In the genomic region with DNA sequence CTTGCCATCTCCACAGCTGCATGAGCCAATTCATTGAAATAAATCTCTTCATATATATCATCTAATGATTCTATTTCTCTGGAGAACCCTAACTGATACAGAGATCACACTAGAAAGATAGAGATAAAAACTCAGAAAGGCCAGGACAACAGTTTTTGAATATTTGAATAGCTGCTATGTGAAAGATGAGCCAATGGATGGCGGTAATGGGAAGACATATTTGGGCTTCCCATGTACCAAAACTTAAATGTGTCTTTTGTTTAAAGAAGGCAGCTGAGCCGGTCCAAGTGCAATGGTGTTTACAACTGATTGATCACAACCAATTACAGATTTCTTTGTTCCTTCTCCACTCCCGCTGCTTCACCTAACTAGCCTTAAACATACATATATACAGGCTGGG, we compare ENCODE assay signal across 19 cellular contexts. TPM values are rescaled to one million over a fixed set of nuclear protein-coding genes. Genes with fewer than 3 reads are reported as not detected.
A peak's percentile ranks its signal among the peaks of the same experiment; 100 is the strongest.
DNase-seq lines count a peak whose midpoint lies in the region; ATAC-seq, FAIRE-seq and TF ChIP-seq lines count a peak whose summit lies in the region.
"Had no signal": no experiment of that assay in that cellular context is flagged by ENCODE, and none has a peak within 500 bp of the region (broad histone marks: within the 10 kb centered on the region; RNA-seq: fewer than 3 reads in every experiment).

No MANE protein-coding gene starts in this region.

- no peak overlapping the region for H3K4me3 ChIP-seq in cardiac muscle cell
- H3K4me3 ChIP-seq in PC-3 (ENCODE audit: low read length) = no peak overlapping the region
- no peak overlapping the region for H3K4me3 ChIP-seq in dorsolateral prefrontal cortex
- H3K4me3 ChIP-seq: BLaER1 treated with 17β-estradiol and CSF1 and Interleukin-3, amounts not matched to agents 10 nM and 100 nM had no signal

- no peaks in the 10 kb centered on the region for H3K79me2 ChIP-seq in PC-3 (ENCODE audit: low read length)

- H3K27me3 ChIP-seq in cardiac muscle cell (no peaks in the 10 kb centered on the region), PC-3 (ENCODE audit: low read length) (no peaks in the 10 kb centered on the region), dorsolateral prefrontal cortex (no peaks in the 10 kb centered on the region)
- H3K27me3 ChIP-seq: BLaER1 treated with 17β-estradiol and CSF1 and Interleukin-3, amounts not matched to agents 10 nM and 100 nM had no signal

- no peaks in the 10 kb centered on the region for H4K20me1 ChIP-seq in PC-3 (ENCODE audit: low read length)
- H4K20me1 ChIP-seq: BLaER1 treated with 17β-estradiol and CSF1 and Interleukin-3, amounts not matched to agents 10 nM and 100 nM had no signal

- peaks cover 1% of the 10 kb centered on the region for H3K27me3 Mint-ChIP-seq in endothelial cell (ENCODE audit: unreplicated experiment)
- H3K27me3 Mint-ChIP-seq: CD8-positive, alpha-beta memory T cell had no signal

- no TSS peak for BruUV-seq in PC-3 (replicated peaks; lab: Mats Ljungman, UMichigan)

- H3K4me2 ChIP-seq in PC-3 (ENCODE audit: low read length) = no peak overlapping the region

- H3K9me2 ChIP-seq in PC-3 (replicated peaks; ENCODE audit: low read length) = no peaks in the 10 kb centered on the region

- peak in 1 of 2 donors; percentile 19 for DNase-seq in cardiac muscle cell (ENCODE audit: low read depth in 1 of 2, low spot score in 1 of 2)
- DNase-seq in cardiac septum (ENCODE audit: low spot score) = no peak
- no peak for DNase-seq in PC-3
- DNase-seq in dorsolateral prefrontal cortex = no peak
- DNase-seq in urothelium cell line (ENCODE audit: low spot score) = no peak
- DNase-seq in activated CD4-positive, CD25-positive, alpha-beta regulatory T cell (lab: John Stamatoyannopoulos, UW) = no peak
- no peak for DNase-seq in cerebellar nuclear complex (lab: John Stamatoyannopoulos, UW)
- no peak for DNase-seq in endothelial cell (ENCODE audit: low spot score)
- DNase-seq: CD8-positive, alpha-beta memory T cell; DMS79; Karpas-422; NCI-H1436 treated with DMSO at 0.1 percent for 48 hours; NCI-H2081 treated with DMSO at 0.1 percent for 48 hours; NCI-H524; SIG-M5 had no signal

- no peak for ATAC-seq in PC-3

- POLR2A ChIA-PET in PC-3 (lab: Charles Lee; ENCODE audit: unreplicated experiment) = no interaction called here

- H3F3A ChIP-seq in PC-3 (ENCODE audit: low read length, unreplicated experiment) = no peaks in the 10 kb centered on the region

- H3K9me3 ChIP-seq in cardiac muscle cell (ENCODE audit: low read depth) (no peaks in the 10 kb centered on the region), PC-3 (ENCODE audit: low read length) (no peaks in the 10 kb centered on the region)

- H3K36me3 Mint-ChIP-seq in endothelial cell (ENCODE audit: low read depth, unreplicated experiment) = no peaks in the 10 kb centered on the region
- H3K36me3 Mint-ChIP-seq: CD8-positive, alpha-beta memory T cell had no signal

- H3K4me3 Mint-ChIP-seq in endothelial cell (ENCODE audit: unreplicated experiment) = no peak overlapping the region
- H3K4me3 Mint-ChIP-seq: CD8-positive, alpha-beta memory T cell had no signal

- H3K27ac ChIP-seq in cardiac muscle cell (no peak overlapping the region), PC-3 (ENCODE audit: low read length) (no peak overlapping the region), dorsolateral prefrontal cortex (peak overlapping the region in 35 of 59 donors; percentile 3 to 76 (median 48))

- no peak for FAIRE-seq in urothelium cell line (lab: Jason Lieb, UNC)
- FAIRE-seq: D721Med, G401.6, H1 had no signal

- H3K36me3 ChIP-seq in cardiac muscle cell = no peaks in the 10 kb centered on the region
- H3K36me3 ChIP-seq in PC-3 (ENCODE audit: low read depth, low read length) = no peaks in the 10 kb centered on the region
- H3K36me3 ChIP-seq: BLaER1 treated with 17β-estradiol and CSF1 and Interleukin-3, amounts not matched to agents 10 nM and 100 nM had no signal

- H3K9me3 Mint-ChIP-seq in endothelial cell (ENCODE audit: unreplicated experiment) = no peaks in the 10 kb centered on the region
- H3K9me3 Mint-ChIP-seq: CD8-positive, alpha-beta memory T cell had no signal

- TF ChIP-seq CTCF in cardiac muscle cell (IDR thresholded peaks at IDR 0.05; ENCODE audit: low read depth, low read length) = peak; percentile 10
- TF ChIP-seq CTCF in PC-3 (conservative IDR thresholded peaks at IDR 0.05; ENCODE audit: low read depth, low read length) = 0 out of 2 replicates have a peak, but pooled peaks have one; percentile 11
- TF ChIP-seq CTCF in dorsolateral prefrontal cortex (IDR thresholded peaks at IDR 0.05 in 54 of 56, conservative IDR thresholded peaks at IDR 0.05 in 2 of 56; ENCODE audit: low read depth in 1 of 56, partially characterized antibody in 56 of 56) = peak in 1 of 56 donors; percentile 12
- TF ChIP-seq CTCF in endothelial cell (IDR thresholded peaks at IDR 0.05; ENCODE audit: unreplicated experiment) = no peak

- no peak overlapping the region for H3K27ac Mint-ChIP-seq in endothelial cell (ENCODE audit: unreplicated experiment)
- H3K27ac Mint-ChIP-seq: CD8-positive, alpha-beta memory T cell had no signal

- H3K4me1 ChIP-seq in cardiac muscle cell (ENCODE audit: low read depth) = no peaks in the 10 kb centered on the region
- no peaks in the 10 kb centered on the region for H3K4me1 ChIP-seq in PC-3 (ENCODE audit: insufficient read depth, low read length)

- CTCF ChIA-PET in PC-3 (lab: Charles Lee) = no interaction called here

- intact Hi-C loops in cardiac septum (cut with DNase I) (no loop called here), PC-3 (cut with micrococcal nuclease) (no loop called here), dorsolateral prefrontal cortex (cut with DNase I) (no loop called here)

- no peaks in the 10 kb centered on the region for H3K4me1 Mint-ChIP-seq in endothelial cell (ENCODE audit: unreplicated experiment)

- no peak overlapping the region for H2AFZ ChIP-seq in PC-3 (ENCODE audit: low read length)

- no peak overlapping the region for H3K9ac ChIP-seq in PC-3 (ENCODE audit: low read length)
- H3K9ac ChIP-seq: BLaER1 treated with 17β-estradiol and CSF1 and Interleukin-3, amounts not matched to agents 10 nM and 100 nM had no signal

RNA-seq across cellular contexts. Expression of gene SGK1, which starts 35.1 kb away (rescaled TPM):
- total RNA-seq in cardiac muscle cell (3.5 and 7.7 TPM in 2 replicates), cardiac septum (79.2 TPM), PC-3 (2014; rRNA removed) (91.6 and 95.2 TPM in 2 replicates), dorsolateral prefrontal cortex (100 to 1,000 TPM in 82 of 120 experiments, 10 to 100 TPM in 38; 31.4 to 701 (median 120) TPM), endothelial cell (ENCODE audit: unreplicated experiment) (7.2 TPM)
- 5.3 and 6.8 TPM in 2 replicates for polyA plus RNA-seq in cardiac muscle cell

Comparison
In these comparisons a context has a peak if more than half of its experiments do, and no peak if none do; other contexts are left out.
1. H3K27ac ChIP-seq: peak in dorsolateral prefrontal cortex (35 of 59); none in cardiac muscle cell (single experiment) and PC-3 (single experiment).